In genomic region chr2:176110975-176111663, GRCh38 we compare ENCODE assay signal across 8 cellular contexts. TPM values are rescaled to one million over a fixed set of nuclear protein-coding genes. Genes with fewer than 3 reads are reported as not detected.
DNase-seq lines count a peak whose midpoint lies in the region; ATAC-seq, FAIRE-seq and TF ChIP-seq lines count a peak whose summit lies in the region.

No MANE protein-coding gene starts in this region.

- H3K4me1 ChIP-seq in astrocyte (ENCODE audit: insufficient read depth, low read length) = no peaks in the 10 kb centered on the region
- H3K4me1 ChIP-seq in mucosa of descending colon (ENCODE audit: low read depth) = peaks cover 21% of the 10 kb centered on the region

- TF ChIP-seq CTCF in astrocyte (IDR thresholded peaks at IDR 0.05; ENCODE audit: insufficient read depth, low read depth, low read length) = peak; percentile 46
- TF ChIP-seq CTCF in mucosa of descending colon (IDR thresholded peaks at IDR 0.05) = peak; percentile 64

- FAIRE-seq in astrocyte (lab: Jason Lieb, UNC) = no peak

- H3K36me3 Mint-ChIP-seq in activated T-cell treated with anti-CD3 and anti-CD28 coated beads, Interleukin-2, amount 50 U/mL, for 24 hours (ENCODE audit: low read depth) = no peaks in the 10 kb centered on the region
- no peaks in the 10 kb centered on the region for H3K36me3 Mint-ChIP-seq in activated T-cell treated with anti-CD3 and anti-CD28 coated beads, Interleukin-2, amount 50 U/mL, for 4 hours (ENCODE audit: insufficient read depth)
- H3K36me3 Mint-ChIP-seq in astrocyte (ENCODE audit: low read depth, unreplicated experiment) = no peaks in the 10 kb centered on the region

- peaks cover 89% of the 10 kb centered on the region for H3K27me3 Mint-ChIP-seq in activated T-cell treated with anti-CD3 and anti-CD28 coated beads, Interleukin-2, amount 50 U/mL, for 24 hours
- peaks cover 85% of the 10 kb centered on the region for H3K27me3 Mint-ChIP-seq in activated T-cell treated with anti-CD3 and anti-CD28 coated beads, Interleukin-2, amount 50 U/mL, for 4 hours (ENCODE audit: low read depth)
- H3K27me3 Mint-ChIP-seq in astrocyte (ENCODE audit: low read depth, unreplicated experiment) = peaks cover 78% of the 10 kb centered on the region

- intact Hi-C loops in mucosa of descending colon (cut with DNase I, micrococcal nuclease) = no loop called here

- H4K20me1 ChIP-seq in astrocyte (ENCODE audit: insufficient read depth, low read length) = peaks cover 2% of the 10 kb centered on the region

- H3K79me2 ChIP-seq in astrocyte (ENCODE audit: insufficient read depth, low read length) = no peaks in the 10 kb centered on the region

- no peak for ATAC-seq in activated T-cell treated with anti-CD3 and anti-CD28 coated beads, Interleukin-2, amount 50 U/mL, for 4 hours
- ATAC-seq in mucosa of descending colon (peak; percentile 44), GM18873 (IDR thresholded peaks at IDR 0.05; ENCODE audit: low FRiP score, unreplicated experiment) (no peak), HG03520 (IDR thresholded peaks at IDR 0.05; ENCODE audit: unreplicated experiment) (no peak), HG02840 (IDR thresholded peaks at IDR 0.05; ENCODE audit: low FRiP score, unreplicated experiment) (no peak)

- H3K9ac ChIP-seq in astrocyte (ENCODE audit: low read length) = no peak overlapping the region

- no peaks in the 10 kb centered on the region for H3K9me3 Mint-ChIP-seq in activated T-cell treated with anti-CD3 and anti-CD28 coated beads, Interleukin-2, amount 50 U/mL, for 24 hours
- peaks cover 4% of the 10 kb centered on the region for H3K9me3 Mint-ChIP-seq in activated T-cell treated with anti-CD3 and anti-CD28 coated beads, Interleukin-2, amount 50 U/mL, for 4 hours
- peaks cover 13% of the 10 kb centered on the region for H3K9me3 Mint-ChIP-seq in astrocyte (ENCODE audit: unreplicated experiment)

- H3K9me3 ChIP-seq in astrocyte (ENCODE audit: insufficient read depth, low read depth, low read length) = peaks cover 4% of the 10 kb centered on the region
- no peaks in the 10 kb centered on the region for H3K9me3 ChIP-seq in mucosa of descending colon

- peaks cover 19% of the 10 kb centered on the region for H3K4me1 Mint-ChIP-seq in activated T-cell treated with anti-CD3 and anti-CD28 coated beads, Interleukin-2, amount 50 U/mL, for 24 hours (ENCODE audit: low read depth)
- peaks cover 10% of the 10 kb centered on the region for H3K4me1 Mint-ChIP-seq in activated T-cell treated with anti-CD3 and anti-CD28 coated beads, Interleukin-2, amount 50 U/mL, for 4 hours (ENCODE audit: low read depth)
- H3K4me1 Mint-ChIP-seq in astrocyte (ENCODE audit: low read depth, unreplicated experiment) = peaks cover 2% of the 10 kb centered on the region

- H2AFZ ChIP-seq in astrocyte (ENCODE audit: low read depth, low read length) = no peak overlapping the region

- no peak overlapping the region for H3K27ac ChIP-seq in astrocyte (ENCODE audit: low read depth, low read length)

- H3K27ac Mint-ChIP-seq in activated T-cell treated with anti-CD3 and anti-CD28 coated beads, Interleukin-2, amount 50 U/mL, for 24 hours = no peak overlapping the region
- no peak overlapping the region for H3K27ac Mint-ChIP-seq in astrocyte (ENCODE audit: unreplicated experiment)

- H3K27me3 ChIP-seq in astrocyte (ENCODE audit: insufficient read depth, low read length) = peaks cover 88% of the 10 kb centered on the region

- H3K4me3 Mint-ChIP-seq in activated T-cell treated with anti-CD3 and anti-CD28 coated beads, Interleukin-2, amount 50 U/mL, for 24 hours = no peak overlapping the region
- H3K4me3 Mint-ChIP-seq in activated T-cell treated with anti-CD3 and anti-CD28 coated beads, Interleukin-2, amount 50 U/mL, for 4 hours = no peak overlapping the region
- no peak overlapping the region for H3K4me3 Mint-ChIP-seq in astrocyte (ENCODE audit: unreplicated experiment)

- H3K36me3 ChIP-seq in astrocyte (ENCODE audit: insufficient read depth, low read length) (no peaks in the 10 kb centered on the region), mucosa of descending colon (ENCODE audit: low read depth) (no peaks in the 10 kb centered on the region)

- H3K4me2 ChIP-seq in astrocyte (ENCODE audit: low read length) = no peak overlapping the region

- H3K4me3 ChIP-seq in astrocyte (ENCODE audit: insufficient read depth, low read depth, low read length) (no peak overlapping the region), mucosa of descending colon (no peak overlapping the region)

- peak; percentile 29 for DNase-seq in activated T-cell treated with anti-CD3 and anti-CD28 coated beads, Interleukin-2, amount 50 U/mL, for 24 hours
- DNase-seq in activated T-cell treated with anti-CD3 and anti-CD28 coated beads, Interleukin-2, amount 50 U/mL, for 4 hours = no peak
- DNase-seq in NCI-H1930 (lab: John Stamatoyannopoulos, UW) (peak; percentile 85 to 93), astrocyte (ENCODE audit: low read depth) (no peak), mucosa of descending colon (peak in 2 of 3 donors; percentile 71 to 75)

RNA-seq across cellular contexts. Expression of gene HOXD11, which starts 4.0 kb away (rescaled TPM):
- not detected for total RNA-seq in activated T-cell treated with anti-CD3 and anti-CD28 coated beads, Interleukin-2, amount 50 U/mL, for 4 hours
- total RNA-seq in astrocyte (not detected in 2 replicates), mucosa of descending colon (1 to 10 TPM; 1.2 to 2.1 (median 2.1) TPM)

RNA-seq across cellular contexts. Expression of gene HOXD10, which starts 5.5 kb away (rescaled TPM):
- total RNA-seq in activated T-cell treated with anti-CD3 and anti-CD28 coated beads, Interleukin-2, amount 50 U/mL, for 4 hours = not detected
- not detected in 2 replicates for total RNA-seq in astrocyte
- total RNA-seq in mucosa of descending colon = 1 to 10 TPM; 1.8 to 4.1 (median 3.0) TPM

RNA-seq across cellular contexts. Expression of gene HOXD9, which starts 11.4 kb away (rescaled TPM):
- total RNA-seq in activated T-cell treated with anti-CD3 and anti-CD28 coated beads, Interleukin-2, amount 50 U/mL, for 4 hours = not detected
- not detected in 2 replicates for total RNA-seq in astrocyte
- total RNA-seq in mucosa of descending colon = 1 to 10 TPM; 2.1 to 5.6 (median 2.2) TPM

RNA-seq across cellular contexts. Expression of gene HOXD12, which starts 11.5 kb away (rescaled TPM):
- not detected for total RNA-seq in activated T-cell treated with anti-CD3 and anti-CD28 coated beads, Interleukin-2, amount 50 U/mL, for 4 hours
- not detected in 2 replicates for total RNA-seq in astrocyte
- total RNA-seq in mucosa of descending colon = not detected

RNA-seq across cellular contexts. Expression of gene HOXD8, which starts 18.4 kb away (rescaled TPM):
- under 1 TPM in 1 of 3 donors, not detected in 2; 0.11 TPM for total RNA-seq in activated T-cell treated with anti-CD3 and anti-CD28 coated beads, Interleukin-2, amount 50 U/mL, for 4 hours
- total RNA-seq in astrocyte (not detected in 2 replicates), mucosa of descending colon (10 to 100 TPM in 1 of 3 donors, 1 to 10 TPM in 2; 4.9 to 13.8 (median 5.6) TPM)

Comparison
In these comparisons a context has a peak if more than half of its experiments do, and no peak if none do; other contexts are left out.
1. DNase-seq: peak in activated T-cell treated with anti-CD3 and anti-CD28 coated beads, Interleukin-2, amount 50 U/mL, for 24 hours (single experiment), NCI-H1930 (2 of 2) and mucosa of descending colon (2 of 3); none in activated T-cell treated with anti-CD3 and anti-CD28 coated beads, Interleukin-2, amount 50 U/mL, for 4 hours (single experiment) and astrocyte (single experiment).